Comparison of ENCODE assay signal across 12 cellular contexts in genomic region chr11:2558402-2558801, GRCh38.
"Had no signal": no experiment of that assay in that cellular context is flagged by ENCODE, and none has a peak within 500 bp of the region (broad histone marks: within the 10 kb centered on the region; RNA-seq: fewer than 3 reads in every experiment).

No MANE protein-coding gene starts in this region.

- H3K27ac ChIP-seq: SJSA1 had no signal

- DNase-seq: activated CD4-positive, alpha-beta memory T cell treated with anti-CD3 and anti-CD28 coated beads for 36 hours; activated CD4-positive, alpha-beta T cell treated with anti-CD3 and anti-CD28 coated beads for 1 hour; activated naive CD4-positive, alpha-beta T cell treated with Interleukin-2 at 50 U/mL for 16 hours; activated T-cell treated with anti-CD3 and anti-CD28 coated beads, Interleukin-2, amount 50 U/mL, for 48 hours; amniotic stem cell; erythroblast; hippocampal formation; kidney glomerular epithelial cell; mesenchymal stem cell; stimulated activated CD4-positive, alpha-beta T cell treated with anti-CD3 and anti-CD28 coated beads, Interleukin-2, amount 100 ng/mL, for 48 hours; SW 1271 had no signal

- H3K4me3 ChIP-seq: SJSA1 had no signal

- H3K9me3 ChIP-seq: SJSA1 had no signal

- H3K4me1 ChIP-seq: SJSA1 had no signal

- H3K36me3 ChIP-seq: SJSA1 had no signal
